ENCODE assay signal across 1 cellular context in the genomic region with DNA sequence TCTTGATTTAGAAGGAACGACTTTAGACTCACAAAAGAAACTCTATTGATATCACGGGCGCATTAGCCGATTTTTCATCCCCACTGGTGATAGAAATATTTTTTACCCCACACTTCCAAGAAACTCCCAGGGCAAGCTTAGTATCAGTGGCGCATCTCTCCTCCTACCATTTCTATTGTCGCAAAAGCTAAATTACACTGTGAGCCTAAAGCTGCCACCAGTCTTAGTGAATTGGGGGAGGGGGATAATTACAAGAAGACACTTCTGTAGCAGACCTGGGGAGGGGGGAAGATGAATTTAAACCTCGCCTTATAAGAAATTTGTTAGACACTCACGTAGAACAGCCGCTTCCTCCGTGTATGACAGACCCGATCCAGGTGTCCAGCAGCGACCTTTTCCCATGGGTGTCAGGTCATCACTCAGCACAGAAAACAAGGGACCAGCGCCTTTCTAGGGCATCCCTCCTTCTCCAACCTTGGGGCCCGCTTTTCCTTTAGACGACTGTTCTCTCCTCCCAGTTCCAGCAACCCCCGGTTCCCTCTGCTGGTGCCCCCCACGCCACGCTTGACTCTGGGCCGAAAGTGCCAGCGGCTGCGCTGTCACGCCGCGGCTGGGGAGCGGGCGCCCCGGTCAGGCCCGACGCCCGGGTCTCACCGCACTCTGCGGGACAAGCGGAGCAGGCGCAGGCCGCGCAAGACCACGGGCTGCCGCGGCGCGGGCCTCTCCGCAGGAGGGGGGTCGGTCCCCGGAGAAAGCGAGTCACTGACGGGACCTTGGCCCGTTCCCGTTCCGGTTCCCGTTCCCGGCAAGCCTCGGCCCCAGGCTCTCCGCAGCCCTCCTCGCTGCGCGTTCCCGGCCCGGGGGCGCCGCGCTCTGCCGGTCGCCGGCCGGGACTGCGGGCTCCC.
A peak's percentile ranks its signal among the peaks of the same experiment; 100 is the strongest.
TF ChIP-seq lines count a peak whose summit lies in the region.

No MANE protein-coding gene starts in this region.

TF ChIP-seq in HepG2, 621 proteins besides CTCF, POLR2A, EP300 and RAD21:
- TF ChIP-seq, protein P1, sequence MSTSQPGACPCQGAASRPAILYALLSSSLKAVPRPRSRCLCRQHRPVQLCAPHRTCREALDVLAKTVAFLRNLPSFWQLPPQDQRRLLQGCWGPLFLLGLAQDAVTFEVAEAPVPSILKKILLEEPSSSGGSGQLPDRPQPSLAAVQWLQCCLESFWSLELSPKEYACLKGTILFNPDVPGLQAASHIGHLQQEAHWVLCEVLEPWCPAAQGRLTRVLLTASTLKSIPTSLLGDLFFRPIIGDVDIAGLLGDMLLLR (CRISPR knock-in tag; IDR thresholded peaks at IDR 0.05): no peak
- TF ChIP-seq ZNF777 (CRISPR knock-in tag; IDR thresholded peaks at IDR 0.05) (peak; percentile 63; the same call in 1 of the 2 replicates), ZNF20 (CRISPR knock-in tag; IDR thresholded peaks at IDR 0.05) (no peak), ZBTB1 (CRISPR knock-in tag; IDR thresholded peaks at IDR 0.05; ENCODE audit: borderline replicate concordance) (no peak), ZNF788 (CRISPR knock-in tag; IDR thresholded peaks at IDR 0.05; ENCODE audit: borderline replicate concordance) (peak; percentile 28; the same call in 1 of the 2 replicates), ZFX (CRISPR knock-in tag; IDR thresholded peaks at IDR 0.05; ENCODE audit: low read depth) (peak; percentile 41; the same call in 1 of the 2 replicates), EZH2 (conservative IDR thresholded peaks at IDR 0.05; ENCODE audit: low read depth, low read length) (0 out of 2 replicates have a peak, but pooled peaks have one; percentile 49), HNRNPLL (IDR thresholded peaks at IDR 0.05; ENCODE audit: low read depth, low read length, poor library complexity, severe bottlenecking) (peak; percentile 99), EED (CRISPR knock-in tag; IDR thresholded peaks at IDR 0.05) (peak; percentile 41; the same call in 1 of the 2 replicates), ZNF546 (CRISPR knock-in tag; conservative IDR thresholded peaks at IDR 0.05) (no peak), ZNF558 (CRISPR knock-in tag; IDR thresholded peaks at IDR 0.05; ENCODE audit: borderline replicate concordance) (no peak)
- TF ChIP-seq, protein P2, sequence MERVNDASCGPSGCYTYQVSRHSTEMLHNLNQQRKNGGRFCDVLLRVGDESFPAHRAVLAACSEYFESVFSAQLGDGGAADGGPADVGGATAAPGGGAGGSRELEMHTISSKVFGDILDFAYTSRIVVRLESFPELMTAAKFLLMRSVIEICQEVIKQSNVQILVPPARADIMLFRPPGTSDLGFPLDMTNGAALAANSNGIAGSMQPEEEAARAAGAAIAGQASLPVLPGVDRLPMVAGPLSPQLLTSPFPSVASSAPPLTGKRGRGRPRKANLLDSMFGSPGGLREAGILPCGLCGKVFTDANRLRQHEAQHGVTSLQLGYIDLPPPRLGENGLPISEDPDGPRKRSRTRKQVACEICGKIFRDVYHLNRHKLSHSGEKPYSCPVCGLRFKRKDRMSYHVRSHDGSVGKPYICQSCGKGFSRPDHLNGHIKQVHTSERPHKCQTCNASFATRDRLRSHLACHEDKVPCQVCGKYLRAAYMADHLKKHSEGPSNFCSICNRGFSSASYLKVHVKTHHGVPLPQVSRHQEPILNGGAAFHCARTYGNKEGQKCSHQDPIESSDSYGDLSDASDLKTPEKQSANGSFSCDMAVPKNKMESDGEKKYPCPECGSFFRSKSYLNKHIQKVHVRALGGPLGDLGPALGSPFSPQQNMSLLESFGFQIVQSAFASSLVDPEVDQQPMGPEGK (CRISPR knock-in tag; IDR thresholded peaks at IDR 0.05): no peak
- TF ChIP-seq, protein P3, sequence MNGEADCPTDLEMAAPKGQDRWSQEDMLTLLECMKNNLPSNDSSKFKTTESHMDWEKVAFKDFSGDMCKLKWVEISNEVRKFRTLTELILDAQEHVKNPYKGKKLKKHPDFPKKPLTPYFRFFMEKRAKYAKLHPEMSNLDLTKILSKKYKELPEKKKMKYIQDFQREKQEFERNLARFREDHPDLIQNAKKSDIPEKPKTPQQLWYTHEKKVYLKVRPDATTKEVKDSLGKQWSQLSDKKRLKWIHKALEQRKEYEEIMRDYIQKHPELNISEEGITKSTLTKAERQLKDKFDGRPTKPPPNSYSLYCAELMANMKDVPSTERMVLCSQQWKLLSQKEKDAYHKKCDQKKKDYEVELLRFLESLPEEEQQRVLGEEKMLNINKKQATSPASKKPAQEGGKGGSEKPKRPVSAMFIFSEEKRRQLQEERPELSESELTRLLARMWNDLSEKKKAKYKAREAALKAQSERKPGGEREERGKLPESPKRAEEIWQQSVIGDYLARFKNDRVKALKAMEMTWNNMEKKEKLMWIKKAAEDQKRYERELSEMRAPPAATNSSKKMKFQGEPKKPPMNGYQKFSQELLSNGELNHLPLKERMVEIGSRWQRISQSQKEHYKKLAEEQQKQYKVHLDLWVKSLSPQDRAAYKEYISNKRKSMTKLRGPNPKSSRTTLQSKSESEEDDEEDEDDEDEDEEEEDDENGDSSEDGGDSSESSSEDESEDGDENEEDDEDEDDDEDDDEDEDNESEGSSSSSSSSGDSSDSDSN (CRISPR knock-in tag; IDR thresholded peaks at IDR 0.05): peak; percentile 50; the same call in 1 of the 2 replicates
- TF ChIP-seq, protein P4, sequence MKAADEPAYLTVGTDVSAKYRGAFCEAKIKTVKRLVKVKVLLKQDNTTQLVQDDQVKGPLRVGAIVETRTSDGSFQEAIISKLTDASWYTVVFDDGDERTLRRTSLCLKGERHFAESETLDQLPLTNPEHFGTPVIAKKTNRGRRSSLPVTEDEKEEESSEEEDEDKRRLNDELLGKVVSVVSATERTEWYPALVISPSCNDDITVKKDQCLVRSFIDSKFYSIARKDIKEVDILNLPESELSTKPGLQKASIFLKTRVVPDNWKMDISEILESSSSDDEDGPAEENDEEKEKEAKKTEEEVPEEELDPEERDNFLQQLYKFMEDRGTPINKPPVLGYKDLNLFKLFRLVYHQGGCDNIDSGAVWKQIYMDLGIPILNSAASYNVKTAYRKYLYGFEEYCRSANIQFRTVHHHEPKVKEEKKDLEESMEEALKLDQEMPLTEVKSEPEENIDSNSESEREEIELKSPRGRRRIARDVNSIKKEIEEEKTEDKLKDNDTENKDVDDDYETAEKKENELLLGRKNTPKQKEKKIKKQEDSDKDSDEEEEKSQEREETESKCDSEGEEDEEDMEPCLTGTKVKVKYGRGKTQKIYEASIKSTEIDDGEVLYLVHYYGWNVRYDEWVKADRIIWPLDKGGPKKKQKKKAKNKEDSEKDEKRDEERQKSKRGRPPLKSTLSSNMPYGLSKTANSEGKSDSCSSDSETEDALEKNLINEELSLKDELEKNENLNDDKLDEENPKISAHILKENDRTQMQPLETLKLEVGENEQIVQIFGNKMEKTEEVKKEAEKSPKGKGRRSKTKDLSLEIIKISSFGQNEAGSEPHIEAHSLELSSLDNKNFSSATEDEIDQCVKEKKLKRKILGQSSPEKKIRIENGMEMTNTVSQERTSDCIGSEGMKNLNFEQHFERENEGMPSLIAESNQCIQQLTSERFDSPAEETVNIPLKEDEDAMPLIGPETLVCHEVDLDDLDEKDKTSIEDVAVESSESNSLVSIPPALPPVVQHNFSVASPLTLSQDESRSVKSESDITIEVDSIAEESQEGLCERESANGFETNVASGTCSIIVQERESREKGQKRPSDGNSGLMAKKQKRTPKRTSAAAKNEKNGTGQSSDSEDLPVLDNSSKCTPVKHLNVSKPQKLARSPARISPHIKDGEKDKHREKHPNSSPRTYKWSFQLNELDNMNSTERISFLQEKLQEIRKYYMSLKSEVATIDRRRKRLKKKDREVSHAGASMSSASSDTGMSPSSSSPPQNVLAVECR (CRISPR knock-in tag; IDR thresholded peaks at IDR 0.05; ENCODE audit: borderline replicate concordance): peak; percentile 20; the same call in 1 of the 2 replicates
- TF ChIP-seq, protein P5, sequence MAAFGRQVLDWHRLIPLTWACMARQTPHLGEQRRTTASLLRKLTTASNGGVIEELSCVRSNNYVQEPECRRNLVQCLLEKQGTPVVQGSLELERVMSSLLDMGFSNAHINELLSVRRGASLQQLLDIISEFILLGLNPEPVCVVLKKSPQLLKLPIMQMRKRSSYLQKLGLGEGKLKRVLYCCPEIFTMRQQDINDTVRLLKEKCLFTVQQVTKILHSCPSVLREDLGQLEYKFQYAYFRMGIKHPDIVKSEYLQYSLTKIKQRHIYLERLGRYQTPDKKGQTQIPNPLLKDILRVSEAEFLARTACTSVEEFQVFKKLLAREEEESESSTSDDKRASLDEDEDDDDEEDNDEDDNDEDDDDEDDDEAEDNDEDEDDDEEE (CRISPR knock-in tag; IDR thresholded peaks at IDR 0.05): no peak
- TF ChIP-seq, protein P6, sequence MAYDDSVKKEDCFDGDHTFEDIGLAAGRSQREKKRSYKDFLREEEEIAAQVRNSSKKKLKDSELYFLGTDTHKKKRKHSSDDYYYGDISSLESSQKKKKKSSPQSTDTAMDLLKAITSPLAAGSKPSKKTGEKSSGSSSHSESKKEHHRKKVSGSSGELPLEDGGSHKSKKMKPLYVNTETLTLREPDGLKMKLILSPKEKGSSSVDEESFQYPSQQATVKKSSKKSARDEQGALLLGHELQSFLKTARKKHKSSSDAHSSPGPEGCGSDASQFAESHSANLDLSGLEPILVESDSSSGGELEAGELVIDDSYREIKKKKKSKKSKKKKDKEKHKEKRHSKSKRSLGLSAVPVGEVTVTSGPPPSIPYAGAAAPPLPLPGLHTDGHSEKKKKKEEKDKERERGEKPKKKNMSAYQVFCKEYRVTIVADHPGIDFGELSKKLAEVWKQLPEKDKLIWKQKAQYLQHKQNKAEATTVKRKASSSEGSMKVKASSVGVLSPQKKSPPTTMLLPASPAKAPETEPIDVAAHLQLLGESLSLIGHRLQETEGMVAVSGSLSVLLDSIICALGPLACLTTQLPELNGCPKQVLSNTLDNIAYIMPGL (CRISPR knock-in tag; IDR thresholded peaks at IDR 0.05; ENCODE audit: borderline replicate concordance in 1 of 2, low read depth in 1 of 2): peak in 1 of 2 experiments; percentile 22; a peak in 1 of 4 replicates
- TF ChIP-seq, protein P7, sequence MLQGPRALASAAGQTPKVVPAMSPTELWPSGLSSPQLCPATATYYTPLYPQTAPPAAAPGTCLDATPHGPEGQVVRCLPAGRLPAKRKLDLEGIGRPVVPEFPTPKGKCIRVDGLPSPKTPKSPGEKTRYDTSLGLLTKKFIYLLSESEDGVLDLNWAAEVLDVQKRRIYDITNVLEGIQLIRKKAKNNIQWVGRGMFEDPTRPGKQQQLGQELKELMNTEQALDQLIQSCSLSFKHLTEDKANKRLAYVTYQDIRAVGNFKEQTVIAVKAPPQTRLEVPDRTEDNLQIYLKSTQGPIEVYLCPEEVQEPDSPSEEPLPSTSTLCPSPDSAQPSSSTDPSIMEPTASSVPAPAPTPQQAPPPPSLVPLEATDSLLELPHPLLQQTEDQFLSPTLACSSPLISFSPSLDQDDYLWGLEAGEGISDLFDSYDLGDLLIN (CRISPR knock-in tag; IDR thresholded peaks at IDR 0.05; ENCODE audit: borderline replicate concordance): 0 out of 2 replicates have a peak, but pooled peaks have one; percentile 27
- TF ChIP-seq, protein P8, sequence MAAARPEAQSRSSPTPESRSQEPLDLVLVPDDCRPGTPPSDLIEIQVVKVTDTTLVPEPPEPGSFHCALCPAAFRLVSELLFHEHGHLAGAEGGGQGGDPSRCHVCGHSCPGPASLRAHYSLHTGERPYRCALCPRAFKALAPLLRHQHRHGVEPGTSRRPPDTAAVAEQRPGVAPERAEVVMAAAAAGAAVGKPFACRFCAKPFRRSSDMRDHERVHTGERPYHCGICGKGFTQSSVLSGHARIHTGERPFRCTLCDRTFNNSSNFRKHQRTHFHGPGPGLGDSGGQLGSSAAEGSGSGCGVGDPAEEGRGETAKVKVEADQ (CRISPR knock-in tag; IDR thresholded peaks at IDR 0.05; ENCODE audit: borderline replicate concordance): peak; percentile 53; the same call in 1 of the 2 replicates
- TF ChIP-seq, protein P9, sequence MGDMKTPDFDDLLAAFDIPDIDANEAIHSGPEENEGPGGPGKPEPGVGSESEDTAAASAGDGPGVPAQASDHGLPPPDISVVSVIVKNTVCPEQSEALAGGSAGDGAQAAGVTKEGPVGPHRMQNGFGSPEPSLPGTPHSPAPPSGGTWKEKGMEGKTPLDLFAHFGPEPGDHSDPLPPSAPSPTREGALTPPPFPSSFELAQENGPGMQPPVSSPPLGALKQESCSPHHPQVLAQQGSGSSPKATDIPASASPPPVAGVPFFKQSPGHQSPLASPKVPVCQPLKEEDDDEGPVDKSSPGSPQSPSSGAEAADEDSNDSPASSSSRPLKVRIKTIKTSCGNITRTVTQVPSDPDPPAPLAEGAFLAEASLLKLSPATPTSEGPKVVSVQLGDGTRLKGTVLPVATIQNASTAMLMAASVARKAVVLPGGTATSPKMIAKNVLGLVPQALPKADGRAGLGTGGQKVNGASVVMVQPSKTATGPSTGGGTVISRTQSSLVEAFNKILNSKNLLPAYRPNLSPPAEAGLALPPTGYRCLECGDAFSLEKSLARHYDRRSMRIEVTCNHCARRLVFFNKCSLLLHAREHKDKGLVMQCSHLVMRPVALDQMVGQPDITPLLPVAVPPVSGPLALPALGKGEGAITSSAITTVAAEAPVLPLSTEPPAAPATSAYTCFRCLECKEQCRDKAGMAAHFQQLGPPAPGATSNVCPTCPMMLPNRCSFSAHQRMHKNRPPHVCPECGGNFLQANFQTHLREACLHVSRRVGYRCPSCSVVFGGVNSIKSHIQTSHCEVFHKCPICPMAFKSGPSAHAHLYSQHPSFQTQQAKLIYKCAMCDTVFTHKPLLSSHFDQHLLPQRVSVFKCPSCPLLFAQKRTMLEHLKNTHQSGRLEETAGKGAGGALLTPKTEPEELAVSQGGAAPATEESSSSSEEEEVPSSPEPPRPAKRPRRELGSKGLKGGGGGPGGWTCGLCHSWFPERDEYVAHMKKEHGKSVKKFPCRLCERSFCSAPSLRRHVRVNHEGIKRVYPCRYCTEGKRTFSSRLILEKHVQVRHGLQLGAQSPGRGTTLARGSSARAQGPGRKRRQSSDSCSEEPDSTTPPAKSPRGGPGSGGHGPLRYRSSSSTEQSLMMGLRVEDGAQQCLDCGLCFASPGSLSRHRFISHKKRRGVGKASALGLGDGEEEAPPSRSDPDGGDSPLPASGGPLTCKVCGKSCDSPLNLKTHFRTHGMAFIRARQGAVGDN (CRISPR knock-in tag; IDR thresholded peaks at IDR 0.05): peak; percentile 54
